9 cellular contexts compared by ENCODE assay signal in genomic region chr10:17737021-17737965, GRCh38. TPM values are rescaled to one million over a fixed set of nuclear protein-coding genes. Genes with fewer than 3 reads are reported as not detected.
DNase-seq lines count a peak whose midpoint lies in the region; ATAC-seq and TF ChIP-seq lines count a peak whose summit lies in the region.
"Had no signal": no experiment of that assay in that cellular context is flagged by ENCODE, and none has a peak within 500 bp of the region (broad histone marks: within the 10 kb centered on the region; RNA-seq: fewer than 3 reads in every experiment).

No MANE protein-coding gene starts in this region.

- H3K4me1 ChIP-seq in gastrocnemius medialis = peaks cover 13 to 17% of the 10 kb centered on the region in 2 donors
- H3K4me1 ChIP-seq: SJCRH30 had no signal

- H3K9me3 ChIP-seq in T-helper 17 cell (ENCODE audit: control insufficient read depth, low read length, poor library complexity, severe bottlenecking) (no peaks in the 10 kb centered on the region), gastrocnemius medialis (no peaks in the 10 kb centered on the region)
- H3K9me3 ChIP-seq: SJCRH30 had no signal

- TF ChIP-seq CTCF in Calu3 (IDR thresholded peaks at IDR 0.05; ENCODE audit: unreplicated experiment) (peak; percentile 35), HFFc6 (IDR thresholded peaks at IDR 0.05) (peak; percentile 86), gastrocnemius medialis (IDR thresholded peaks at IDR 0.05 in 4 of 5, conservative IDR thresholded peaks at IDR 0.05 in 1 of 5) (peak in 4 of 5 experiments; percentile 38 to 72 (median 56))

- DNase-seq in Calu3 (no peak), HFFc6 (peak; percentile 47), T-helper 17 cell (no peak), germinal center (ENCODE audit: low spot score) (peak; percentile 48), gastrocnemius medialis (peak in 1 of 2 donors; percentile 70), OCI-M2 (lab: John Stamatoyannopoulos, UW; ENCODE audit: unreplicated experiment) (no peak)
- no peak for DNase-seq in activated CD4-positive, alpha-beta memory T cell treated with anti-CD3 and anti-CD28 coated beads, Interleukin-2, amount 10 ng/mL, durations not matched to agents 7 days and 5 days

- no peak overlapping the region for H3K27ac Mint-ChIP-seq in Calu3 (ENCODE audit: unreplicated experiment)
- H3K27ac Mint-ChIP-seq in HFFc6 = no peak overlapping the region
- H3K27ac Mint-ChIP-seq in T-helper 17 cell = no peak overlapping the region
- no peak overlapping the region for H3K27ac Mint-ChIP-seq in activated CD4-positive, alpha-beta memory T cell treated with anti-CD3 and anti-CD28 coated beads, Interleukin-2, amount 10 ng/mL, durations not matched to agents 7 days and 5 days

- H3K27ac ChIP-seq in gastrocnemius medialis = no peak overlapping the region
- H3K27ac ChIP-seq: SJCRH30 had no signal

- BruUV-seq in Calu3 (replicated peaks; lab: Mats Ljungman, UMichigan) = no TSS peak

- TF ChIP-seq POLR2A in gastrocnemius medialis (IDR thresholded peaks at IDR 0.05) = no peak

- H3K9me3 Mint-ChIP-seq in Calu3 (ENCODE audit: low read depth, unreplicated experiment) (no peaks in the 10 kb centered on the region), HFFc6 (no peaks in the 10 kb centered on the region)
- H3K9me3 Mint-ChIP-seq in activated CD4-positive, alpha-beta memory T cell treated with anti-CD3 and anti-CD28 coated beads, Interleukin-2, amount 10 ng/mL, durations not matched to agents 7 days and 5 days = no peaks in the 10 kb centered on the region

- no peaks in the 10 kb centered on the region for H3K27me3 ChIP-seq in gastrocnemius medialis
- H3K27me3 ChIP-seq: SJCRH30 had no signal

- H3K36me3 Mint-ChIP-seq in Calu3 (ENCODE audit: insufficient read depth, unreplicated experiment) = no peaks in the 10 kb centered on the region
- H3K36me3 Mint-ChIP-seq in HFFc6 (ENCODE audit: low read depth) = no peaks in the 10 kb centered on the region
- H3K36me3 Mint-ChIP-seq in T-helper 17 cell (ENCODE audit: low read depth) = no peaks in the 10 kb centered on the region
- no peaks in the 10 kb centered on the region for H3K36me3 Mint-ChIP-seq in activated CD4-positive, alpha-beta memory T cell treated with anti-CD3 and anti-CD28 coated beads, Interleukin-2, amount 10 ng/mL, durations not matched to agents 7 days and 5 days (ENCODE audit: low read depth)

- ATAC-seq in T-helper 17 cell (peak; percentile 51), gastrocnemius medialis (peak in 1 of 2 donors; percentile 32), HG02981 (IDR thresholded peaks at IDR 0.05; ENCODE audit: unreplicated experiment) (no peak)

- no peak overlapping the region for H3K4me3 ChIP-seq in gastrocnemius medialis
- H3K4me3 ChIP-seq: SJCRH30 had no signal

- intact Hi-C loops in Calu3 (cut with micrococcal nuclease; ENCODE audit: unreplicated experiment) = loop anchor here (5.0 kb wide), 1 partner anchor 500 kb away; no protein-coding TSS in a partner anchor
- intact Hi-C loops in gastrocnemius medialis (cut with DNase I; ENCODE audit: low total_unique reads) = loop anchor here (1.0 to 5.0 kb wide), 3 partner anchors 60 to 135 kb away; partner anchors contain the start of gene HACD1

- H3K4me3 Mint-ChIP-seq in Calu3 (ENCODE audit: low read depth, unreplicated experiment) = no peak overlapping the region
- no peak overlapping the region for H3K4me3 Mint-ChIP-seq in HFFc6
- no peak overlapping the region for H3K4me3 Mint-ChIP-seq in T-helper 17 cell
- H3K4me3 Mint-ChIP-seq in activated CD4-positive, alpha-beta memory T cell treated with anti-CD3 and anti-CD28 coated beads, Interleukin-2, amount 10 ng/mL, durations not matched to agents 7 days and 5 days = no peak overlapping the region

- CTCF ChIA-PET in Calu3 (lab: Charles Lee) = no interaction called here
- CTCF ChIA-PET in activated CD4-positive, alpha-beta memory T cell treated with anti-CD3 and anti-CD28 coated beads, Interleukin-2, amount 10 ng/mL, durations not matched to agents 7 days and 5 days (lab: Charles Lee) = interaction anchor here (0.6 to 2.5 kb wide), 12 partner anchors 8 to 377 kb away, joined by 3 to 8 read pairs (median 3); partner anchors contain the start of genes HACD1 and STAM

- H3K36me3 ChIP-seq in gastrocnemius medialis = no peaks in the 10 kb centered on the region
- H3K36me3 ChIP-seq: SJCRH30 had no signal

- in situ Hi-C loops in gastrocnemius medialis (cut with MboI; ENCODE audit: low sequenced_read_pairs in 4 of 4) = no loop called here

- H3K27me3 Mint-ChIP-seq in Calu3 (ENCODE audit: unreplicated experiment) (no peaks in the 10 kb centered on the region), HFFc6 (ENCODE audit: insufficient read depth) (no peaks in the 10 kb centered on the region; the same call in 1 of the 2 replicates), T-helper 17 cell (no peaks in the 10 kb centered on the region)
- H3K27me3 Mint-ChIP-seq in activated CD4-positive, alpha-beta memory T cell treated with anti-CD3 and anti-CD28 coated beads, Interleukin-2, amount 10 ng/mL, durations not matched to agents 7 days and 5 days = no peaks in the 10 kb centered on the region

- no peaks in the 10 kb centered on the region for H3K4me1 Mint-ChIP-seq in Calu3 (ENCODE audit: low read depth, unreplicated experiment)
- peaks cover 9% of the 10 kb centered on the region for H3K4me1 Mint-ChIP-seq in HFFc6 (ENCODE audit: low read depth)
- H3K4me1 Mint-ChIP-seq in T-helper 17 cell = peaks cover 2% of the 10 kb centered on the region
- H3K4me1 Mint-ChIP-seq in activated CD4-positive, alpha-beta memory T cell treated with anti-CD3 and anti-CD28 coated beads, Interleukin-2, amount 10 ng/mL, durations not matched to agents 7 days and 5 days = peaks cover 4% of the 10 kb centered on the region

- POLR2A ChIA-PET in activated CD4-positive, alpha-beta memory T cell treated with anti-CD3 and anti-CD28 coated beads, Interleukin-2, amount 10 ng/mL, durations not matched to agents 7 days and 5 days (lab: Charles Lee) = no interaction called here

RNA-seq across cellular contexts. Expression of gene TMEM236, which starts 14.7 kb away (rescaled TPM):
- total RNA-seq in Calu3 (2022) = 0.38 and 0.51 TPM in 2 replicates
- under 1 TPM; 0.07 to 0.20 (median 0.09) TPM for total RNA-seq in HFFc6 (2021; fragmentation: NEBNext Ultra II Directional; extraction: Animal tissue kit (Norgen Biotek cat#: 25700))
- total RNA-seq in T-helper 17 cell = under 1 TPM in 1 of 2 donors, not detected in 1; 0.07 TPM
- under 1 TPM; 0.27 to 0.98 (median 0.64) TPM for total RNA-seq in gastrocnemius medialis
- total RNA-seq in activated CD4-positive, alpha-beta memory T cell treated with anti-CD3 and anti-CD28 coated beads, Interleukin-2, amount 10 ng/mL, durations not matched to agents 7 days and 5 days = under 1 TPM; 0.08 to 0.15 TPM
- total RNA-seq: SJCRH30 had no signal

Comparison
In these comparisons a context has a peak if more than half of its experiments do, and no peak if none do; other contexts are left out.
1. DNase-seq: peak in HFFc6 (single experiment) and germinal center (single experiment); none in Calu3 (single experiment), T-helper 17 cell (0 of 3), OCI-M2 (single experiment) and activated CD4-positive, alpha-beta memory T cell treated with anti-CD3 and anti-CD28 coated beads, Interleukin-2, amount 10 ng/mL, durations not matched to agents 7 days and 5 days (single experiment).
2. CTCF ChIP-seq: peak in every context shown above with its lines; median percentile 86 in HFFc6; 56 in gastrocnemius medialis; 35 in Calu3.